26 cellular contexts compared by ENCODE assay signal in genomic region chr12:97005612-97006011, GRCh38.
"Had no signal": no experiment of that assay in that cellular context is flagged by ENCODE, and none has a peak within 500 bp of the region (broad histone marks: within the 10 kb centered on the region; RNA-seq: fewer than 3 reads in every experiment).

No MANE protein-coding gene starts in this region.

- H3K4me1 Mint-ChIP-seq: immature natural killer cell; naive B cell; stimulated activated effector memory CD8-positive, alpha-beta T cell treated with anti-CD3 and anti-CD28 coated beads, Interleukin-12 subunit alpha, Interleukin-12 subunit beta, amount 100 ng/mL, for 72 hours; stimulated activated naive CD8-positive, alpha-beta T cell treated with anti-CD3 and anti-CD28 coated beads, Interleukin-15, amount 100 ng/mL, for 72 hours had no signal

- H3K9me3 ChIP-seq: left lung, lower lobe of right lung, ovary, spleen, tibial nerve, uterus had no signal

- H3K36me3 Mint-ChIP-seq: immature natural killer cell; mesothelial cell of epicardium; naive B cell; natural killer cell treated with Interleukin-12 subunit alpha and Interleukin-12 subunit beta and Interleukin-15 and Interleukin-18, amount 100 ng/mL, for 72 hours; stimulated activated effector memory CD8-positive, alpha-beta T cell treated with anti-CD3 and anti-CD28 coated beads, Interleukin-12 subunit alpha, Interleukin-12 subunit beta, amount 100 ng/mL, for 72 hours; type B pancreatic cell had no signal

- H3K4me1 ChIP-seq: left lung, lower lobe of right lung, spleen, tibial nerve, uterus had no signal

- H3K27ac Mint-ChIP-seq: immature natural killer cell; mesothelial cell of epicardium; natural killer cell treated with Interleukin-12 subunit alpha and Interleukin-12 subunit beta and Interleukin-15 and Interleukin-18, amount 100 ng/mL, for 72 hours; progenitor cell of endocrine pancreas; stimulated activated effector memory CD8-positive, alpha-beta T cell treated with anti-CD3 and anti-CD28 coated beads, Interleukin-12 subunit alpha, Interleukin-12 subunit beta, amount 100 ng/mL, for 72 hours; stimulated activated naive CD8-positive, alpha-beta T cell treated with anti-CD3 and anti-CD28 coated beads, Interleukin-15, amount 100 ng/mL, for 72 hours; type B pancreatic cell had no signal

- H3K27me3 Mint-ChIP-seq: progenitor cell of endocrine pancreas had no signal

- H3K9me3 Mint-ChIP-seq: immature natural killer cell; mesothelial cell of epicardium; naive B cell; natural killer cell treated with Interleukin-12 subunit alpha and Interleukin-12 subunit beta and Interleukin-15 and Interleukin-18, amount 100 ng/mL, for 72 hours; stimulated activated effector memory CD8-positive, alpha-beta T cell treated with anti-CD3 and anti-CD28 coated beads, Interleukin-12 subunit alpha, Interleukin-12 subunit beta, amount 100 ng/mL, for 72 hours; stimulated activated naive CD8-positive, alpha-beta T cell treated with anti-CD3 and anti-CD28 coated beads, Interleukin-15, amount 100 ng/mL, for 72 hours; type B pancreatic cell had no signal

- H3K27me3 ChIP-seq: left lung, ovary, spleen, tibial nerve, uterus had no signal

- H3K4me3 Mint-ChIP-seq: immature natural killer cell; mesothelial cell of epicardium; naive B cell; natural killer cell treated with Interleukin-12 subunit alpha and Interleukin-12 subunit beta and Interleukin-15 and Interleukin-18, amount 100 ng/mL, for 72 hours; neural crest cell; stimulated activated effector memory CD8-positive, alpha-beta T cell treated with anti-CD3 and anti-CD28 coated beads, Interleukin-12 subunit alpha, Interleukin-12 subunit beta, amount 100 ng/mL, for 72 hours; stimulated activated naive CD8-positive, alpha-beta T cell treated with anti-CD3 and anti-CD28 coated beads, Interleukin-15, amount 100 ng/mL, for 72 hours; type B pancreatic cell had no signal

- ATAC-seq: left colon; left lung; lower lobe of right lung; natural killer cell treated with Interleukin-12 subunit alpha and Interleukin-12 subunit beta and Interleukin-15 and Interleukin-18, amount 100 ng/mL, for 72 hours; right cardiac atrium; sciatic nerve; stimulated activated effector memory CD8-positive, alpha-beta T cell treated with anti-CD3 and anti-CD28 coated beads, Interleukin-12 subunit alpha, Interleukin-12 subunit beta, amount 100 ng/mL, for 72 hours; stimulated activated naive CD8-positive, alpha-beta T cell treated with anti-CD3 and anti-CD28 coated beads, Interleukin-15, amount 100 ng/mL, for 72 hours had no signal

- H3K27ac ChIP-seq: left lung, lower lobe of right lung, ovary, skin epidermis, spleen, tibial nerve, uterus had no signal

- DNase-seq: hippocampal formation; immature natural killer cell; kidney; left colon; left lung; lower lobe of right lung; mammary epithelial cell; mesenchymal stem cell; naive B cell; ovary; right cardiac atrium; spleen; stimulated activated CD4-positive, alpha-beta T cell treated with anti-CD3 and anti-CD28 coated beads, Interleukin-4, amount 100 ng/mL, for 24 hours; stimulated activated naive CD4-positive, alpha-beta T cell; stimulated activated naive CD8-positive, alpha-beta T cell treated with anti-CD3 and anti-CD28 coated beads, Interleukin-15, amount 100 ng/mL, for 72 hours; substantia nigra; uterus had no signal

- H3K36me3 ChIP-seq: left lung, lower lobe of right lung, ovary, spleen, tibial nerve, uterus had no signal

- H3K4me3 ChIP-seq: left lung, lower lobe of right lung, ovary, skin epidermis, spleen, tibial nerve, uterus had no signal
